8 cellular contexts compared by ENCODE assay signal in the genomic region with DNA sequence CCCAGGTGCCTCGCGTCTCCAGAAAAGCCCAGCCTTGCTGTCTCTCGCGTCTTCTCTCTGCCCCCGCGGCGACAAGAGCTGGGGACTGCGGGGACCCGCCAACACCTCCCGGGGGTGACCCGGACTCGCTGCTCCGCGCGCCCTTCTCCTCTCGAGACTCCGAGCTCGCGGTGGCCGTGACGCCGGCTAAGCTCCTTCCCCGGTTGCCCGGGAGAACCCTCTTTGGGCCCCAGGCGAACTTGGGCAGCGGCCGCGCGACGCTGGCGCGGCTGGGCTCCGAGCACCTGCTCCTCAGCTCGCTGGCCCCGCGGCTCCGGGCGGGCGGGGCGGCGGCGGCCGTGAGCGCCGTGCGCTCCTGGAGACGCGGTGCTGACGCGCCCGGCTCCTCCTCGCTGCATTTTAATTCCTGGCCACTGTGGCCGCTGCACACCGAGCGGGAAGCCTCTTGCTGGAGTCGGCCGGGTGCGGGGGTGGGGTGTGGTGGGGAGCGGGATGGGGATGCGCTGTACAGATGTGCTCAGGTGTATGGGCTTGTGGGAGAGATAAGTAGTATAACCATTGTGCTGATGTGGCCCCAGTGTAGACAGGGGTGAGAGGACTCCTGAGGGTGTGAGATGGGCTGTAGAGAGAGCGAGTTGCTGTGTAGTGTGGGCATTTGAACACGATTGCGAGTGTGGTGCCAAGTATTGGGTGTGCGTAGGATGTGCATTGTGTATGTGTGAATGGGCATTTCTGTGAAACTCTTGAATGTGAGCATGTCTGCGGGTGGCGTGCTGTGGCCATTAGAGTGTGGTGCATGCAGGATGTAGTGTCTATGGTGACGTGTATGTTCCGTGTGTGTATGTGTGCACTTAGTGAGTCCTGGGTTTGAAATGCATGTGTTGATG. TPM values are rescaled to one million over a fixed set of nuclear protein-coding genes. Genes with fewer than 3 reads are reported as not detected.
A peak's percentile ranks its signal among the peaks of the same experiment; 100 is the strongest.
DNase-seq lines count a peak whose midpoint lies in the region; ATAC-seq and TF ChIP-seq lines count a peak whose summit lies in the region.

A gene (minus strand): TSS at position 315 of the 887 bp plus-strand sequence.

- ATAC-seq in HG02798 (IDR thresholded peaks at IDR 0.05; ENCODE audit: poor library complexity, unreplicated experiment) = no peak
- no peak for ATAC-seq in gastrocnemius medialis
- no peak for ATAC-seq in GM21526 (IDR thresholded peaks at IDR 0.05; ENCODE audit: low FRiP score, unreplicated experiment)

- H3K27ac Mint-ChIP-seq in activated T-helper 1 cell treated with anti-CD3 and anti-CD28 coated beads, Interleukin-12 subunit alpha, Interleukin-12 subunit beta, Interleukin-2, Interleukin-4 antibody, amounts not matched to agents 30 ng/mL and 10 ng/mL and 1 ng/mL, durations not matched to agents 14 hours and 24 hours and 36 hours = no peak within 1 kb of the TSS

- H3K9ac ChIP-seq in SK-N-MC (ENCODE audit: insufficient read length) = peak within 1 kb of the TSS; percentile 80

- no peak within 1 kb of the TSS for H3K4me3 Mint-ChIP-seq in activated T-helper 1 cell treated with anti-CD3 and anti-CD28 coated beads, Interleukin-12 subunit alpha, Interleukin-12 subunit beta, Interleukin-2, Interleukin-4 antibody, amounts not matched to agents 30 ng/mL and 10 ng/mL and 1 ng/mL, durations not matched to agents 14 hours and 24 hours and 36 hours

- in situ Hi-C loops in GM13977 (cut with MboI; ENCODE audit: low pct_unique_long_range_greater_than_20kb, low sequenced_read_pairs, unreplicated experiment) = no loop called here
- in situ Hi-C loops in gastrocnemius medialis (cut with MboI; ENCODE audit: low sequenced_read_pairs in 4 of 4) = loop anchor here in 2 of 4 donors (25.0 kb wide), 1 partner anchor 94 kb away; no protein-coding TSS in a partner anchor

- H3K27me3 Mint-ChIP-seq in activated T-helper 1 cell treated with anti-CD3 and anti-CD28 coated beads, Interleukin-12 subunit alpha, Interleukin-12 subunit beta, Interleukin-2, Interleukin-4 antibody, amounts not matched to agents 30 ng/mL and 10 ng/mL and 1 ng/mL, durations not matched to agents 14 hours and 24 hours and 36 hours (ENCODE audit: insufficient read depth) = peaks cover 49% of the 10 kb centered on the region

- TF ChIP-seq POLR2A in gastrocnemius medialis (IDR thresholded peaks at IDR 0.05) = no peak

- H3K9me3 ChIP-seq in SK-N-MC (ENCODE audit: low read depth, low read length) = no peaks in the 10 kb centered on the region
- H3K9me3 ChIP-seq in gastrocnemius medialis = no peaks in the 10 kb centered on the region

- intact Hi-C loops in activated T-helper 1 cell treated with anti-CD3 and anti-CD28 coated beads, Interleukin-12 subunit alpha, Interleukin-12 subunit beta, Interleukin-2, Interleukin-4 antibody, amounts not matched to agents 30 ng/mL and 10 ng/mL and 1 ng/mL, durations not matched to agents 14 hours and 24 hours and 36 hours (cut with micrococcal nuclease) = no loop called here
- intact Hi-C loops in gastrocnemius medialis (cut with DNase I; ENCODE audit: low total_unique reads) = no loop called here

- H3K9me3 Mint-ChIP-seq in activated T-helper 1 cell treated with anti-CD3 and anti-CD28 coated beads, Interleukin-12 subunit alpha, Interleukin-12 subunit beta, Interleukin-2, Interleukin-4 antibody, amounts not matched to agents 30 ng/mL and 10 ng/mL and 1 ng/mL, durations not matched to agents 14 hours and 24 hours and 36 hours = no peaks in the 10 kb centered on the region

- peaks cover 29 to 47% (median 41%) of the 10 kb centered on the region in 3 donors for H3K27me3 ChIP-seq in gastrocnemius medialis

- DNase-seq in GM13977 (ENCODE audit: low spot score) (peak; percentile 24), SK-N-MC (ENCODE audit: low read depth, low spot score) (no peak), glomerular visceral epithelial cell (ENCODE audit: extremely low spot score) (peak; percentile 68), retinal pigment epithelial cell (ENCODE audit: low read depth) (no peak), gastrocnemius medialis (no peak)
- DNase-seq in activated T-helper 1 cell treated with anti-CD3 and anti-CD28 coated beads, Interleukin-12 subunit alpha, Interleukin-12 subunit beta, Interleukin-2, Interleukin-4 antibody, amounts not matched to agents 30 ng/mL and 10 ng/mL and 1 ng/mL, durations not matched to agents 14 hours and 24 hours and 36 hours (ENCODE audit: low spot score) = no peak

- no peak within 1 kb of the TSS for H3K27ac ChIP-seq in SK-N-MC
- H3K27ac ChIP-seq in gastrocnemius medialis = no peak within 1 kb of the TSS

- peak within 1 kb of the TSS; percentile 93 for H3K4me3 ChIP-seq in SK-N-MC
- H3K4me3 ChIP-seq in retinal pigment epithelial cell (ENCODE audit: low read length) = peak within 1 kb of the TSS; percentile 57
- H3K4me3 ChIP-seq in gastrocnemius medialis = peak within 1 kb of the TSS in 1 of 4 donors; percentile 25

- peaks cover 2% of the 10 kb centered on the region for H3K36me3 Mint-ChIP-seq in activated T-helper 1 cell treated with anti-CD3 and anti-CD28 coated beads, Interleukin-12 subunit alpha, Interleukin-12 subunit beta, Interleukin-2, Interleukin-4 antibody, amounts not matched to agents 30 ng/mL and 10 ng/mL and 1 ng/mL, durations not matched to agents 14 hours and 24 hours and 36 hours (ENCODE audit: low read depth)

- H3K4me1 ChIP-seq in gastrocnemius medialis = peaks cover 0 to 7% of the 10 kb centered on the region in 2 donors

- TF ChIP-seq CTCF in GM13977 (IDR thresholded peaks at IDR 0.05; ENCODE audit: extremely low read depth, insufficient read depth, missing control alignments) (no peak), retinal pigment epithelial cell (conservative IDR thresholded peaks at IDR 0.05; ENCODE audit: low read depth, low read length) (peak; percentile 26), gastrocnemius medialis (IDR thresholded peaks at IDR 0.05 in 4 of 5, conservative IDR thresholded peaks at IDR 0.05 in 1 of 5) (no peak)

- H3K36me3 ChIP-seq in SK-N-MC (ENCODE audit: insufficient read depth, low read length) (peaks cover 3% of the 10 kb centered on the region; the same call in 1 of the 2 replicates), gastrocnemius medialis (no peaks in the 10 kb centered on the region)

- H3K4me1 Mint-ChIP-seq in activated T-helper 1 cell treated with anti-CD3 and anti-CD28 coated beads, Interleukin-12 subunit alpha, Interleukin-12 subunit beta, Interleukin-2, Interleukin-4 antibody, amounts not matched to agents 30 ng/mL and 10 ng/mL and 1 ng/mL, durations not matched to agents 14 hours and 24 hours and 36 hours (ENCODE audit: low read depth) = no peaks in the 10 kb centered on the region

RNA-seq across cellular contexts. Expression of the gene that starts here (rescaled TPM):
- total RNA-seq in activated T-helper 1 cell treated with anti-CD3 and anti-CD28 coated beads, Interleukin-12 subunit alpha, Interleukin-12 subunit beta, Interleukin-2, Interleukin-4 antibody, amounts not matched to agents 30 ng/mL and 10 ng/mL and 1 ng/mL, durations not matched to agents 14 hours and 24 hours and 36 hours = not detected in 2 replicates
- not detected for total RNA-seq in gastrocnemius medialis

Comparison
In these comparisons a context has a peak if more than half of its experiments do, and no peak if none do; other contexts are left out.
1. DNase-seq: peak in GM13977 (single experiment) and glomerular visceral epithelial cell (single experiment); none in SK-N-MC (single experiment), retinal pigment epithelial cell (single experiment), activated T-helper 1 cell treated with anti-CD3 and anti-CD28 coated beads, Interleukin-12 subunit alpha, Interleukin-12 subunit beta, Interleukin-2, Interleukin-4 antibody, amounts not matched to agents 30 ng/mL and 10 ng/mL and 1 ng/mL, durations not matched to agents 14 hours and 24 hours and 36 hours (single experiment) and gastrocnemius medialis (0 of 2).